19 cellular contexts compared by ENCODE assay signal in the genomic region with DNA sequence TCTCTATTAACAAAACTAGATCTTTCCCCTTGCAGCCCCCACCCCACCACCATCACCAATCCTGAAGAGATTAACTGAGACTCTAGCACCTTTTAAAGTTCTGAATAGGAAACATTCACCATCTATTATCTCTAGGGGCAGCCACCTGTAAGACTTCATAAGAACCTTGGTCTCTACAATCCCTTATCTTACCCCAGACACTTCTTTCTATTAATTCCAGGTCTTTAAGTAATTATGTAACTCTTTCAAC.
DNase-seq lines count a peak whose midpoint lies in the region; ATAC-seq, FAIRE-seq and TF ChIP-seq lines count a peak whose summit lies in the region.
"Had no signal": no experiment of that assay in that cellular context is flagged by ENCODE, and none has a peak within 500 bp of the region (broad histone marks: within the 10 kb centered on the region; RNA-seq: fewer than 3 reads in every experiment).

No MANE protein-coding gene starts in this region.

- H2AFZ ChIP-seq in GM23338 (no peak overlapping the region), H1 (ENCODE audit: low read length) (no peak overlapping the region)

- H4K5ac ChIP-seq in H1 (ENCODE audit: insufficient read length, low read depth, low read length) (no peak overlapping the region), mesendoderm (ENCODE audit: low read length) (no peak overlapping the region)

- H3K79me2 ChIP-seq in GM23338 (replicated peaks; ENCODE audit: insufficient read depth) = no peaks in the 10 kb centered on the region
- no peaks in the 10 kb centered on the region for H3K79me2 ChIP-seq in H1 (ENCODE audit: control insufficient read depth in 1 of 2, insufficient read depth in 2 of 2, low read length in 2 of 2)
- no peaks in the 10 kb centered on the region for H3K79me2 ChIP-seq in mesendoderm (ENCODE audit: control insufficient read depth, insufficient read depth, low read length)

- peaks cover 47% of the 10 kb centered on the region for H3K36me3 Mint-ChIP-seq in GM23338 (ENCODE audit: low read depth)
- H3K36me3 Mint-ChIP-seq: IgD-negative memory B cell had no signal

- H3K27ac Mint-ChIP-seq in GM23338 = no peak overlapping the region
- H3K27ac Mint-ChIP-seq: CD4-positive, alpha-beta T cell had no signal

- H3K36me3 ChIP-seq in GM23338 (ENCODE audit: insufficient read depth) (0 out of 2 replicates have a peak, but pooled peaks cover 3% of the 10 kb centered on the region), HUES64 (ENCODE audit: insufficient read depth, low read length) (no peaks in the 10 kb centered on the region), H1 (ENCODE audit: control insufficient read depth in 2 of 4, insufficient read depth in 4 of 4, low read length in 3 of 4) (peaks cover 0 to 2% (median 0%) of the 10 kb centered on the region in 4 experiments; a peak in 2 of 8 replicates), mesendoderm (ENCODE audit: control insufficient read depth, insufficient read depth, low read length) (no peaks in the 10 kb centered on the region)
- H3K36me3 ChIP-seq: HAP-1 had no signal

- H3K4me2 ChIP-seq in GM23338 = no peak overlapping the region
- no peak overlapping the region for H3K4me2 ChIP-seq in H1 (ENCODE audit: insufficient read depth in 1 of 2, low read depth in 2 of 2, low read length in 2 of 2)
- no peak overlapping the region for H3K4me2 ChIP-seq in mesendoderm (ENCODE audit: low read length)
- H3K4me2 ChIP-seq: A549 had no signal

- H3K4me1 Mint-ChIP-seq in GM23338 = peaks cover 35% of the 10 kb centered on the region
- H3K4me1 Mint-ChIP-seq: IgD-negative memory B cell had no signal

- H3K4me1 ChIP-seq in GM23338 (ENCODE audit: insufficient read depth) (peaks cover 13% of the 10 kb centered on the region), HUES64 (ENCODE audit: insufficient read depth, low read length) (peaks cover 25% of the 10 kb centered on the region), H1 (replicated peaks in 1 of 4; ENCODE audit: control insufficient read depth in 3 of 4, insufficient read depth in 4 of 4, low read length in 3 of 4) (peaks cover 0 to 5% (median 3%) of the 10 kb centered on the region in 4 experiments; a peak in 4 of 7 replicates), mesendoderm (ENCODE audit: control insufficient read depth, low read depth, low read length) (peaks cover 5% of the 10 kb centered on the region)
- H3K4me1 ChIP-seq: A549, Caco-2 had no signal

- H3K79me1 ChIP-seq in H1 (ENCODE audit: low read depth, low read length) (no peaks in the 10 kb centered on the region), mesendoderm (ENCODE audit: low read length) (no peaks in the 10 kb centered on the region)

- no peak overlapping the region for H3K4me3 Mint-ChIP-seq in GM23338
- H3K4me3 Mint-ChIP-seq: CD4-positive, alpha-beta T cell; IgD-negative memory B cell had no signal

- H3K23me2 ChIP-seq in H1 (ENCODE audit: low read depth, low read length) = no peaks in the 10 kb centered on the region

- no peak overlapping the region for H4K8ac ChIP-seq in H1 (ENCODE audit: extremely low read depth, insufficient read depth, low read length)
- no peak overlapping the region for H4K8ac ChIP-seq in mesendoderm (ENCODE audit: low read depth, low read length)

- H2BK12ac ChIP-seq in H1 (ENCODE audit: low read depth, low read length) = no peak overlapping the region

- H2BK5ac ChIP-seq in H1 (ENCODE audit: low read depth, low read length) (no peak overlapping the region), mesendoderm (ENCODE audit: low read length) (no peak overlapping the region)

- TF ChIP-seq CTCF in GM23338 (conservative IDR thresholded peaks at IDR 0.05; ENCODE audit: low read depth in 2 of 2) = no peak
- TF ChIP-seq CTCF in H1 (IDR thresholded peaks at IDR 0.05; ENCODE audit: control extremely low read depth in 1 of 3, insufficient read depth in 1 of 3, low read depth in 1 of 3, low read length in 3 of 3) = no peak

- H3K9me2 ChIP-seq in GM23338 (ENCODE audit: insufficient read depth) = peaks cover 17% of the 10 kb centered on the region

- H3K4ac ChIP-seq in H1 (replicated peaks; ENCODE audit: insufficient read length, low read depth, low read length) (no peak overlapping the region), mesendoderm (ENCODE audit: low read depth, low read length) (no peak overlapping the region)

- no peak for DNase-seq in GM23338 (ENCODE audit: low spot score)
- no peak for DNase-seq in H1 (ENCODE audit: low read depth in 1 of 2, low spot score in 2 of 2)
- DNase-seq in mesendoderm = no peak
- no peak for DNase-seq in cardiac septum (ENCODE audit: low spot score)
- no peak for DNase-seq in stimulated activated CD4-positive, alpha-beta T cell treated with anti-CD3 and anti-CD28 coated beads, Interleukin-12 subunit alpha, Interleukin-12 subunit beta, amount 100 ng/mL, for 4 hours
- no peak for DNase-seq in NAMALWA (ENCODE audit: low spot score)
- DNase-seq: AML-193; Caco-2; CD4-positive, alpha-beta T cell; GOT3 had no signal

- peaks cover 36% of the 10 kb centered on the region for H3K9me3 Mint-ChIP-seq in GM23338
- H3K9me3 Mint-ChIP-seq: CD4-positive, alpha-beta T cell; IgD-negative memory B cell had no signal

- H3K9ac ChIP-seq in HUES64 (ENCODE audit: low read depth, low read length) = no peak overlapping the region
- H3K9ac ChIP-seq in H1 (replicated peaks in 1 of 4; ENCODE audit: extremely low read depth in 1 of 4, low read depth in 3 of 4, low read length in 3 of 4) = no peak overlapping the region
- no peak overlapping the region for H3K9ac ChIP-seq in mesendoderm (ENCODE audit: low read length)

- H2BK120ac ChIP-seq in H1 (replicated peaks; ENCODE audit: low read depth, low read length) (no peak overlapping the region), mesendoderm (ENCODE audit: low read depth, low read length) (peak overlapping the region; percentile 17)

- POLR2A ChIA-PET in H1 (lab: Charles Lee; ENCODE audit: partially characterized antibody) = no interaction called here

- H3K18ac ChIP-seq in H1 (ENCODE audit: extremely low read depth, low read length) = no peak overlapping the region
- no peak overlapping the region for H3K18ac ChIP-seq in mesendoderm (ENCODE audit: low read length)

- no peak overlapping the region for H3K14ac ChIP-seq in H1 (ENCODE audit: insufficient read length)

- no peaks in the 10 kb centered on the region for H3K27me3 ChIP-seq in GM23338 (ENCODE audit: insufficient read depth)
- H3K27me3 ChIP-seq in HUES64 (ENCODE audit: insufficient read depth, low read length) = no peaks in the 10 kb centered on the region
- H3K27me3 ChIP-seq in H1 (replicated peaks in 1 of 4; ENCODE audit: control insufficient read depth in 3 of 4, extremely low read depth in 1 of 4, insufficient read depth in 3 of 4, low read length in 3 of 4) = no peaks in the 10 kb centered on the region
- no peaks in the 10 kb centered on the region for H3K27me3 ChIP-seq in mesendoderm (ENCODE audit: insufficient read depth, low read length, poor library complexity)

- peaks cover 2% of the 10 kb centered on the region for H3K27me3 Mint-ChIP-seq in GM23338 (ENCODE audit: insufficient read depth, low read depth, poor library complexity)
- H3K27me3 Mint-ChIP-seq: CD4-positive, alpha-beta T cell; IgD-negative memory B cell had no signal

- H2BK15ac ChIP-seq in H1 (ENCODE audit: low read length) (no peak overlapping the region), mesendoderm (replicated peaks; ENCODE audit: low read depth) (no peak overlapping the region)

- intact Hi-C loops in cardiac septum (cut with DNase I) = no loop called here

- H3K4me3 ChIP-seq in GM23338 (no peak overlapping the region), HUES64 (ENCODE audit: low read length) (no peak overlapping the region), H1 (ENCODE audit: extremely low read depth in 1 of 4, insufficient read depth in 2 of 4, low read depth in 3 of 4, low read length in 4 of 4) (no peak overlapping the region), mesendoderm (ENCODE audit: low read length) (no peak overlapping the region)
- H3K4me3 ChIP-seq: A549, HAP-1 had no signal

- FAIRE-seq in H1 (lab: Jason Lieb, UNC) = no peak
- FAIRE-seq: A549, D721Med, G401.6, GM12891 had no signal

- TF ChIP-seq RAD21 in H1 (IDR thresholded peaks at IDR 0.05 in 1 of 2, conservative IDR thresholded peaks at IDR 0.05 in 1 of 2; ENCODE audit: low read depth in 2 of 2, low read length in 2 of 2) = no peak

- ATAC-seq in GM23338 = peak; percentile 53
- ATAC-seq: A549 had no signal

- H3K56ac ChIP-seq in H1 (replicated peaks; ENCODE audit: insufficient read length, low read depth, low read length) = no peak overlapping the region
- no peak overlapping the region for H3K56ac ChIP-seq in mesendoderm (ENCODE audit: low read length)

- CTCF ChIA-PET in H1 (lab: Charles Lee; ENCODE audit: partially characterized antibody) = no interaction called here

- no peak for TF ChIP-seq POLR2A in H1 (IDR thresholded peaks at IDR 0.05; ENCODE audit: control extremely low read depth in 1 of 2, low read depth in 2 of 2, low read length in 2 of 2)

- H4K20me1 ChIP-seq in GM23338 (replicated peaks; ENCODE audit: insufficient read depth) (no peaks in the 10 kb centered on the region), H1 (replicated peaks in 1 of 2; ENCODE audit: control insufficient read depth in 1 of 2, insufficient read depth in 2 of 2, low read length in 2 of 2) (no peaks in the 10 kb centered on the region)

- H2AK5ac ChIP-seq in H1 (ENCODE audit: low read depth, low read length) = no peak overlapping the region
- H2AK5ac ChIP-seq in mesendoderm (ENCODE audit: low read length) = no peak overlapping the region

- H4K91ac ChIP-seq in H1 (replicated peaks; ENCODE audit: insufficient read length, low read length) = no peak overlapping the region

- H3K27ac ChIP-seq in GM23338 (ENCODE audit: low read depth) (no peak overlapping the region), HUES64 (ENCODE audit: low read depth, low read length) (peak overlapping the region; percentile 5; the same call in 1 of the 2 replicates), H1 (ENCODE audit: low read depth, low read length) (no peak overlapping the region), mesendoderm (ENCODE audit: low read depth, low read length) (no peak overlapping the region)
- H3K27ac ChIP-seq: 22Rv1, A549, C4-2B had no signal

- H2BK20ac ChIP-seq in H1 (ENCODE audit: low read length) = peak overlapping the region; percentile 73; the same call in 1 of the 2 replicates

- no peaks in the 10 kb centered on the region; the same call in 1 of the 2 replicates for H3F3A ChIP-seq in GM23338 (replicated peaks; ENCODE audit: low read depth)

- H3K23ac ChIP-seq in H1 (ENCODE audit: insufficient read length) (no peak overlapping the region), mesendoderm (ENCODE audit: low read length) (no peak overlapping the region)

- TF ChIP-seq EP300 in H1 (IDR thresholded peaks at IDR 0.05; ENCODE audit: borderline replicate concordance in 1 of 2, low read depth in 2 of 2, low read length in 2 of 2) = no peak

- H3K9me3 ChIP-seq in HUES64 (ENCODE audit: insufficient read depth, low read depth, low read length) (peaks cover 12% of the 10 kb centered on the region), H1 (ENCODE audit: insufficient read depth in 2 of 2, low read depth in 1 of 2, low read length in 1 of 2) (peaks cover 7 to 16% of the 10 kb centered on the region in 2 experiments)
- H3K9me3 ChIP-seq: A549, Caco-2, HAP-1 had no signal

TF ChIP-seq in GM23338, 12 proteins besides CTCF, POLR2A, EP300 and RAD21 (continues in another document):
- TF ChIP-seq NANOG (IDR thresholded peaks at IDR 0.05; ENCODE audit: borderline replicate concordance) = 0 out of 2 replicates have a peak, but pooled peaks have one; percentile 8

TF ChIP-seq in H1, 55 proteins besides CTCF, POLR2A, EP300 and RAD21 (continues in another document):
- no peak for TF ChIP-seq HDAC6 (IDR thresholded peaks at IDR 0.05; ENCODE audit: low read depth, low read length)
